ENCODE assay signal across 25 cellular contexts in genomic region chr11:5983443-5983842, GRCh38. TPM values are rescaled to one million over a fixed set of nuclear protein-coding genes. Genes with fewer than 3 reads are reported as not detected.
"Had no signal": no experiment of that assay in that cellular context is flagged by ENCODE, and none has a peak within 500 bp of the region (broad histone marks: within the 10 kb centered on the region; RNA-seq: fewer than 3 reads in every experiment).

No MANE protein-coding gene starts in this region.

- H3K4me1 Mint-ChIP-seq: natural killer cell; stimulated activated memory B cell treated with anti-CD40 and anti-IgM and Interleukin-4, amounts not matched to agents 10 μg/mL and 1 μg/mL and 100 μg/mL, for 72 hours had no signal

- H3K9me3 ChIP-seq: adrenal gland, testis, upper lobe of left lung had no signal

- H3K36me3 ChIP-seq: adrenal gland, breast epithelium, esophagus muscularis mucosa, spleen, upper lobe of left lung had no signal

- H3K4me3 Mint-ChIP-seq: natural killer cell; stimulated activated memory B cell treated with anti-CD40 and anti-IgM and Interleukin-4, amounts not matched to agents 10 μg/mL and 1 μg/mL and 100 μg/mL, for 72 hours had no signal

- ATAC-seq: activated naive CD4-positive, alpha-beta T cell treated with anti-CD3 and anti-CD28 coated beads, Interleukin-2, amount 50 U/mL, for 72 hours; natural killer cell; stimulated activated memory B cell treated with anti-CD40 and anti-IgM and Interleukin-4, amounts not matched to agents 10 μg/mL and 1 μg/mL and 100 μg/mL, for 72 hours had no signal

- H3K27ac ChIP-seq: adrenal gland, breast epithelium, coronary artery, esophagus muscularis mucosa, spleen, testis, upper lobe of left lung, VCaP had no signal

- H3K4me3 ChIP-seq: adrenal gland, breast epithelium, coronary artery, esophagus muscularis mucosa, spleen, testis, upper lobe of left lung had no signal

- H3K36me3 Mint-ChIP-seq: activated naive CD4-positive, alpha-beta T cell treated with anti-CD3 and anti-CD28 coated beads, Interleukin-2, amount 50 U/mL, for 72 hours; natural killer cell; stimulated activated memory B cell treated with anti-CD40 and anti-IgM and Interleukin-4, amounts not matched to agents 10 μg/mL and 1 μg/mL and 100 μg/mL, for 72 hours had no signal

- H3K27ac Mint-ChIP-seq: activated naive CD4-positive, alpha-beta T cell treated with anti-CD3 and anti-CD28 coated beads, Interleukin-2, amount 50 U/mL, for 72 hours; natural killer cell; stimulated activated memory B cell treated with anti-CD40 and anti-IgM and Interleukin-4, amounts not matched to agents 10 μg/mL and 1 μg/mL and 100 μg/mL, for 72 hours had no signal

- FAIRE-seq: astrocyte, endothelial cell of umbilical vein had no signal

- DNase-seq: activated CD4-positive, alpha-beta T cell treated with anti-CD3 and anti-CD28 coated beads for 1 hour; activated CD8-positive, alpha-beta memory T cell treated with anti-CD3 and anti-CD28 coated beads for 24 hours; activated CD8-positive, alpha-beta memory T cell treated with anti-CD3 and anti-CD28 coated beads, Interleukin-2, amount 50 U/mL, for 48 hours; activated gamma-delta T cell treated with Interleukin-2 at 50 U/mL for 16 hours; adrenal gland; effector CD4-positive, alpha-beta T cell; mesenchymal stem cell; natural killer cell; nucleus accumbens; retina; spleen; stimulated activated CD4-positive, alpha-beta T cell treated with anti-CD3 and anti-CD28 coated beads, Interleukin-4, amount 100 ng/mL, for 4 hours; T-helper 2 cell; testis; upper lobe of left lung had no signal

- H3K4me1 ChIP-seq: adrenal gland, breast epithelium, esophagus muscularis mucosa, spleen, testis, upper lobe of left lung had no signal

- H3K27me3 ChIP-seq: adrenal gland, breast epithelium, esophagus muscularis mucosa, testis, upper lobe of left lung had no signal

RNA-seq across cellular contexts. Expression of gene OR52L1, which starts 3.3 kb away (rescaled TPM):
- total RNA-seq: activated naive CD4-positive, alpha-beta T cell treated with anti-CD3 and anti-CD28 coated beads, Interleukin-2, amount 50 U/mL, for 72 hours; astrocyte; breast epithelium; endothelial cell of umbilical vein; esophagus muscularis mucosa; glomerular endothelial cell; spleen; upper lobe of left lung had no signal
- polyA plus RNA-seq: adrenal gland, liver, spleen had no signal

RNA-seq across cellular contexts. Expression of gene OR56A5, which starts 15.1 kb away (rescaled TPM):
- total RNA-seq: activated naive CD4-positive, alpha-beta T cell treated with anti-CD3 and anti-CD28 coated beads, Interleukin-2, amount 50 U/mL, for 72 hours; adrenal gland; astrocyte; breast epithelium; endothelial cell of umbilical vein; esophagus muscularis mucosa; glomerular endothelial cell; liver; spleen; testis; upper lobe of left lung had no signal
- polyA plus RNA-seq: adrenal gland, endothelial cell of umbilical vein, liver, spleen had no signal

RNA-seq across cellular contexts. Expression of gene OR56A4, which starts 23.3 kb away (rescaled TPM):
- total RNA-seq: adrenal gland, astrocyte, breast epithelium, endothelial cell of umbilical vein, esophagus muscularis mucosa, glomerular endothelial cell, upper lobe of left lung had no signal
- polyA plus RNA-seq: adrenal gland, endothelial cell of umbilical vein, liver, spleen had no signal

RNA-seq across cellular contexts. Expression of gene OR56A3, which starts 41.4 kb away (rescaled TPM):
- total RNA-seq: activated naive CD4-positive, alpha-beta T cell treated with anti-CD3 and anti-CD28 coated beads, Interleukin-2, amount 50 U/mL, for 72 hours; adrenal gland; astrocyte; breast epithelium; endothelial cell of umbilical vein; esophagus muscularis mucosa; glomerular endothelial cell; liver; natural killer cell; spleen; upper lobe of left lung had no signal
- polyA plus RNA-seq: adrenal gland, endothelial cell of umbilical vein, liver, spleen had no signal

RNA-seq across cellular contexts. Expression of gene OR56A1, which starts 47.1 kb away (rescaled TPM):
- total RNA-seq: adrenal gland, astrocyte, breast epithelium, endothelial cell of umbilical vein, esophagus muscularis mucosa, glomerular endothelial cell had no signal
- polyA plus RNA-seq: adrenal gland, endothelial cell of umbilical vein, liver, spleen had no signal
